ENCODE assay signal across 8 cellular contexts in the genomic region with DNA sequence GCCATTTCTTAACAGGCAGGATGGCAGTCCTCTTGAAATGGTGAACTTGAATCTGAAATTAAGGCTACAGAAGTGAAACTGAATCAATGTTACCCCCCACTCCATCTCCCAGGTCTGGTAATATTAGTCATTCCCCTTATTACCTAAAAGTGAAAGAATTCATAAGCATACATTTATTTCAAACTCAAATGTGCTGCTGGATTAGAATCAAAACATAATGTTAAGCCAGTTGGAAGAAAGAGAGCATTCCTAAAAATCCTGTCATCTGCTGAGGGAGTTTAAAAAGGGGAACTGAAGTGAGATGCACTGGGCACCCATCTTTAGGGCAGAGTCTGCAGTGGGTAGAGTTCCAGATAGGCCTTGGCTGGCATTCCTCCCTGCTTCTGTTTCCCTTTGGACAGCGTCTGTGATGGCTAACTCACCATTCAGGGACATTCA. TPM values are rescaled to one million over a fixed set of nuclear protein-coding genes. Genes with fewer than 3 reads are reported as not detected.
DNase-seq lines count a peak whose midpoint lies in the region; ATAC-seq and TF ChIP-seq lines count a peak whose summit lies in the region.

No MANE protein-coding gene starts in this region.

- H3K9ac ChIP-seq in colonic mucosa (ENCODE audit: low read depth in 2 of 2, low read length in 2 of 2) = no peak overlapping the region

- peaks cover 0 to 6% of the 10 kb centered on the region in 2 donors for H3K36me3 Mint-ChIP-seq in activated naive CD4-positive, alpha-beta T cell treated with anti-CD3 and anti-CD28 coated beads, Interleukin-2, amount 50 U/mL, for 72 hours

- peak overlapping the region; percentile 84 to 90 for H3K27ac Mint-ChIP-seq in activated naive CD4-positive, alpha-beta T cell treated with anti-CD3 and anti-CD28 coated beads, Interleukin-2, amount 50 U/mL, for 72 hours

- intact Hi-C loops in left lung (cut with DNase I) (no loop called here), colonic mucosa (cut with DNase I) (no loop called here)

- H3K4me3 ChIP-seq in left lung = no peak overlapping the region
- H3K4me3 ChIP-seq in colonic mucosa = no peak overlapping the region

- H3K9me3 ChIP-seq in left lung (no peaks in the 10 kb centered on the region), colonic mucosa (no peaks in the 10 kb centered on the region)

- peak overlapping the region; percentile 51 to 60 for H3K27ac ChIP-seq in left lung
- H3K27ac ChIP-seq in colonic mucosa = no peak overlapping the region

- DNase-seq in AG08395 (ENCODE audit: low spot score) = peak; percentile 61
- peak; percentile 61 for DNase-seq in HCEC 1CT
- no peak for DNase-seq in activated naive CD4-positive, alpha-beta T cell treated with anti-CD3 and anti-CD28 coated beads, Interleukin-2, amount 50 U/mL, for 72 hours (ENCODE audit: low spot score in 2 of 2)
- DNase-seq in left lung = no peak
- DNase-seq in activated gamma-delta T cell treated with Interleukin-2 at 50 U/mL for 16 hours = no peak
- DNase-seq in colonic mucosa = no peak
- DNase-seq in NCI-H82 (lab: John Stamatoyannopoulos, UW) = no peak

- H3K4me1 ChIP-seq in left lung (peaks cover 16 to 65% of the 10 kb centered on the region in 2 donors), colonic mucosa (no peaks in the 10 kb centered on the region)

- H3K36me3 ChIP-seq in left lung = no peaks in the 10 kb centered on the region
- no peaks in the 10 kb centered on the region for H3K36me3 ChIP-seq in colonic mucosa

- no peaks in the 10 kb centered on the region for H3K9me3 Mint-ChIP-seq in activated naive CD4-positive, alpha-beta T cell treated with anti-CD3 and anti-CD28 coated beads, Interleukin-2, amount 50 U/mL, for 72 hours

- no peaks in the 10 kb centered on the region for H3K27me3 ChIP-seq in left lung
- H3K27me3 ChIP-seq in colonic mucosa = no peaks in the 10 kb centered on the region

- ATAC-seq in activated naive CD4-positive, alpha-beta T cell treated with anti-CD3 and anti-CD28 coated beads, Interleukin-2, amount 50 U/mL, for 72 hours = peak; percentile 49 to 72
- ATAC-seq in left lung (peak; percentile 39), HG03039 (IDR thresholded peaks at IDR 0.05; ENCODE audit: unreplicated experiment) (no peak)

- TF ChIP-seq CTCF in left lung (IDR thresholded peaks at IDR 0.05) (no peak), colonic mucosa (IDR thresholded peaks at IDR 0.05) (no peak)

RNA-seq across cellular contexts. Expression of a gene that starts 17.4 kb away (rescaled TPM):
- 10 to 100 TPM; 38.1 to 41.0 TPM for total RNA-seq in activated naive CD4-positive, alpha-beta T cell treated with anti-CD3 and anti-CD28 coated beads, Interleukin-2, amount 50 U/mL, for 72 hours
- total RNA-seq in left lung (10 to 100 TPM; 76.5 to 91.4 TPM), colonic mucosa (10 to 100 TPM; 53.2 to 66.0 TPM)

RNA-seq across cellular contexts. Expression of a gene that starts 17.8 kb away (rescaled TPM):
- 10 to 100 TPM; 16.6 to 25.1 TPM for total RNA-seq in activated naive CD4-positive, alpha-beta T cell treated with anti-CD3 and anti-CD28 coated beads, Interleukin-2, amount 50 U/mL, for 72 hours
- total RNA-seq in left lung = 10 to 100 TPM; 23.3 to 42.1 TPM
- 10 to 100 TPM in 1 of 2 donors, 1 to 10 TPM in 1; 9.7 to 18.0 TPM for total RNA-seq in colonic mucosa

RNA-seq across cellular contexts. Expression of a gene that starts 33.3 kb away (rescaled TPM):
- total RNA-seq in activated naive CD4-positive, alpha-beta T cell treated with anti-CD3 and anti-CD28 coated beads, Interleukin-2, amount 50 U/mL, for 72 hours = under 1 TPM; 0.47 to 0.93 TPM
- total RNA-seq in left lung (1 to 10 TPM; 1.3 to 1.8 TPM), colonic mucosa (1 to 10 TPM in 1 of 2 donors, under 1 TPM in 1; 0.67 to 1.1 TPM)

Comparison
In these comparisons a context has a peak if more than half of its experiments do, and no peak if none do; other contexts are left out.
1. DNase-seq: peak in AG08395 (single experiment) and HCEC 1CT (single experiment); none in activated naive CD4-positive, alpha-beta T cell treated with anti-CD3 and anti-CD28 coated beads, Interleukin-2, amount 50 U/mL, for 72 hours (0 of 2), left lung (0 of 2), activated gamma-delta T cell treated with Interleukin-2 at 50 U/mL for 16 hours (single experiment), colonic mucosa (single experiment) and NCI-H82 (single experiment).